Comparison of ENCODE assay signal across 12 cellular contexts in genomic region chr12:92055877-92056276, GRCh38.
DNase-seq lines count a peak whose midpoint lies in the region; ATAC-seq, FAIRE-seq and TF ChIP-seq lines count a peak whose summit lies in the region.
"Had no signal": no experiment of that assay in that cellular context is flagged by ENCODE, and none has a peak within 500 bp of the region (broad histone marks: within the 10 kb centered on the region; RNA-seq: fewer than 3 reads in every experiment).

No MANE protein-coding gene starts in this region.

- H3K36me3 ChIP-seq in bronchial epithelial cell (ENCODE audit: control insufficient read depth, insufficient read depth, low read length): no peaks in the 10 kb centered on the region
- H3K36me3 ChIP-seq: adrenal gland had no signal

- DNase-seq in HPDE6-E6E7 (ENCODE audit: extremely low spot score): peak; percentile 58
- peak; percentile 47 to 58 for DNase-seq in activated CD4-positive, alpha-beta T cell treated with anti-CD3 and anti-CD28 coated beads, Interleukin-2, amount 50 U/mL, for 48 hours
- DNase-seq in bronchial epithelial cell (ENCODE audit: low read depth): peak; percentile 95
- peak in 2 of 3 experiments; percentile 48 to 58 for DNase-seq in stimulated activated CD4-positive, alpha-beta T cell treated with anti-CD3 and anti-CD28 coated beads, TNF-alpha, amount 100 ng/mL, for 4 hours (ENCODE audit: low read depth in 3 of 3)
- no peak for DNase-seq in COLO829 (ENCODE audit: low spot score)
- no peak for DNase-seq in NCI-H748 (lab: John Stamatoyannopoulos, UW; ENCODE audit: unreplicated experiment)
- no peak for DNase-seq in foreskin melanocyte
- DNase-seq: adrenal gland; NCI-H146; stimulated activated naive B cell treated with anti-CD40 and anti-IgM and Interleukin-4, amounts not matched to agents 10 μg/mL and 1 μg/mL and 100 μg/mL, for 72 hours had no signal

- ATAC-seq in GM21786 (IDR thresholded peaks at IDR 0.05; ENCODE audit: unreplicated experiment): no peak

- H3K27me3 ChIP-seq in bronchial epithelial cell (ENCODE audit: control insufficient read depth, insufficient read depth, low read length): no peaks in the 10 kb centered on the region
- H3K27me3 ChIP-seq: adrenal gland had no signal

- no peak overlapping the region for H3K4me3 ChIP-seq in bronchial epithelial cell (ENCODE audit: low read depth, low read length)
- H3K4me3 ChIP-seq: adrenal gland had no signal

- no peak for TF ChIP-seq CTCF in bronchial epithelial cell (IDR thresholded peaks at IDR 0.05; ENCODE audit: insufficient read depth, low read length, severe bottlenecking)

- no peak for FAIRE-seq in bronchial epithelial cell (lab: Jason Lieb, UNC)
- FAIRE-seq: H1 had no signal

Comparison
In these comparisons a context has a peak if more than half of its experiments do, and no peak if none do; other contexts are left out.
1. DNase-seq: peak in HPDE6-E6E7 (single experiment), activated CD4-positive, alpha-beta T cell treated with anti-CD3 and anti-CD28 coated beads, Interleukin-2, amount 50 U/mL, for 48 hours (2 of 2), bronchial epithelial cell (single experiment) and stimulated activated CD4-positive, alpha-beta T cell treated with anti-CD3 and anti-CD28 coated beads, TNF-alpha, amount 100 ng/mL, for 4 hours (2 of 3); none in COLO829 (single experiment), NCI-H748 (single experiment) and foreskin melanocyte (single experiment).